Comparison of ENCODE assay signal across 7 cellular contexts in genomic region chr17:16398270-16399267, GRCh38. TPM values are rescaled to one million over a fixed set of nuclear protein-coding genes. Genes with fewer than 3 reads are reported as not detected.
DNase-seq lines count a peak whose midpoint lies in the region; ATAC-seq and TF ChIP-seq lines count a peak whose summit lies in the region.

No MANE protein-coding gene starts in this region.

- H3K23ac ChIP-seq in mesendoderm (ENCODE audit: low read length), result no peak overlapping the region

- H3K79me1 ChIP-seq in mesendoderm (ENCODE audit: low read length), result no peaks in the 10 kb centered on the region

- peaks cover 3% of the 10 kb centered on the region for H3K4me1 ChIP-seq in mesendoderm (ENCODE audit: control insufficient read depth, low read depth, low read length)
- peaks cover 0 to 11% of the 10 kb centered on the region in 2 donors for H3K4me1 ChIP-seq in ascending aorta

- TF ChIP-seq CTCF in Calu3 (IDR thresholded peaks at IDR 0.05; ENCODE audit: unreplicated experiment), result no peak
- TF ChIP-seq CTCF in ascending aorta (IDR thresholded peaks at IDR 0.05), result no peak
- no peak for TF ChIP-seq CTCF in GM13976 (IDR thresholded peaks at IDR 0.05; ENCODE audit: borderline replicate concordance, control extremely low read depth, extremely low read depth, insufficient read depth, missing control alignments)

- H3K36me3 ChIP-seq in mesendoderm (ENCODE audit: control insufficient read depth, insufficient read depth, low read length) (no peaks in the 10 kb centered on the region), ascending aorta (no peaks in the 10 kb centered on the region)

- H3K27me3 ChIP-seq in mesendoderm (ENCODE audit: insufficient read depth, low read length, poor library complexity) (no peaks in the 10 kb centered on the region), ascending aorta (no peaks in the 10 kb centered on the region)

- no peak overlapping the region for H2BK120ac ChIP-seq in mesendoderm (ENCODE audit: low read depth, low read length)

- H3K4ac ChIP-seq in mesendoderm (ENCODE audit: low read depth, low read length), result no peak overlapping the region

- H3K27ac Mint-ChIP-seq in Calu3 (ENCODE audit: unreplicated experiment), result no peak overlapping the region

- H3K4me3 Mint-ChIP-seq in Calu3 (ENCODE audit: low read depth, unreplicated experiment), result no peak overlapping the region

- no peak overlapping the region for H2AK5ac ChIP-seq in mesendoderm (ENCODE audit: low read length)

- CTCF ChIA-PET in Calu3 (lab: Charles Lee), result no interaction called here

- BruUV-seq in Calu3 (replicated peaks; lab: Mats Ljungman, UMichigan), result no TSS peak

- no peak overlapping the region for H4K8ac ChIP-seq in mesendoderm (ENCODE audit: low read depth, low read length)

- H3K9me3 ChIP-seq in ascending aorta, result no peaks in the 10 kb centered on the region

- WGBS in mesendoderm (ENCODE audit: extremely low coverage, insufficient coverage, low lambda C conversion rate), result no CpG with 5 or more reads among the region's 9 CpGs

- H3K4me3 ChIP-seq in mesendoderm (ENCODE audit: low read length) (no peak overlapping the region), ascending aorta (no peak overlapping the region)

- H3K9ac ChIP-seq in mesendoderm (ENCODE audit: low read length), result no peak overlapping the region

- peak overlapping the region; percentile 5 for H3K56ac ChIP-seq in mesendoderm (ENCODE audit: low read length)

- peak; percentile 89 for DNase-seq in SHP77 treated with DMSO at 0.1 percent for 48 hours (lab: John Stamatoyannopoulos, UW)
- DNase-seq in mesendoderm, result peak; percentile 80
- no peak for DNase-seq in Calu3
- no peak for DNase-seq in ascending aorta (ENCODE audit: low spot score in 2 of 2)
- DNase-seq in GM13976 (ENCODE audit: low spot score), result no peak

- H3K4me1 Mint-ChIP-seq in Calu3 (ENCODE audit: low read depth, unreplicated experiment), result peaks cover 8% of the 10 kb centered on the region

- ATAC-seq in GM18870 (IDR thresholded peaks at IDR 0.05; ENCODE audit: unreplicated experiment), result peak; percentile 70
- ATAC-seq in HG02588 (IDR thresholded peaks at IDR 0.05; ENCODE audit: unreplicated experiment), result peak; percentile 51

- H3K18ac ChIP-seq in mesendoderm (ENCODE audit: low read length), result no peak overlapping the region

- in situ Hi-C loops in GM13976 (cut with MboI; ENCODE audit: low sequenced_read_pairs, unreplicated experiment), result no loop called here

- H3K27ac ChIP-seq in mesendoderm (ENCODE audit: low read depth, low read length) (peak overlapping the region; percentile 36), ascending aorta (no peak overlapping the region)

- H4K5ac ChIP-seq in mesendoderm (ENCODE audit: low read length), result no peak overlapping the region

- H3K27me3 Mint-ChIP-seq in Calu3 (ENCODE audit: unreplicated experiment), result no peaks in the 10 kb centered on the region

- H3K36me3 Mint-ChIP-seq in Calu3 (ENCODE audit: insufficient read depth, unreplicated experiment), result no peaks in the 10 kb centered on the region

- no peak overlapping the region for H2BK15ac ChIP-seq in mesendoderm (replicated peaks; ENCODE audit: low read depth)

- no peak overlapping the region for H3K4me2 ChIP-seq in mesendoderm (ENCODE audit: low read length)

- no peak overlapping the region for H2BK5ac ChIP-seq in mesendoderm (ENCODE audit: low read length)

- intact Hi-C loops in Calu3 (cut with micrococcal nuclease; ENCODE audit: unreplicated experiment), result no loop called here
- intact Hi-C loops in ascending aorta (cut with DNase I), result no loop called here

- no peaks in the 10 kb centered on the region for H3K79me2 ChIP-seq in mesendoderm (ENCODE audit: control insufficient read depth, insufficient read depth, low read length)

- H3K9me3 Mint-ChIP-seq in Calu3 (ENCODE audit: low read depth, unreplicated experiment), result no peaks in the 10 kb centered on the region

RNA-seq across cellular contexts. Expression of gene TRPV2, which starts 16.8 kb away (rescaled TPM):
- 1.3 TPM for polyA plus RNA-seq in mesendoderm (2013, experiment 1 of 2)
- polyA plus RNA-seq in mesendoderm (2013, experiment 2 of 2), result 1.9 TPM
- total RNA-seq in Calu3 (2022) (0.87 and 1.0 TPM in 2 replicates), ascending aorta (26.1 TPM)

RNA-seq across cellular contexts. Expression of gene UBB, which starts 17.7 kb away (rescaled TPM):
- 2,431 TPM for polyA plus RNA-seq in mesendoderm (2013, experiment 1 of 2)
- polyA plus RNA-seq in mesendoderm (2013, experiment 2 of 2), result 2,399 TPM
- total RNA-seq in Calu3 (2022) (973 and 1,004 TPM in 2 replicates), ascending aorta (615 TPM)

RNA-seq across cellular contexts. Expression of gene CENPV, which starts 45.3 kb away (rescaled TPM):
- polyA plus RNA-seq in mesendoderm (2013, experiment 1 of 2), result 319 TPM
- 316 TPM for polyA plus RNA-seq in mesendoderm (2013, experiment 2 of 2)
- total RNA-seq in Calu3 (2022) (49.9 and 58.0 TPM in 2 replicates), ascending aorta (37.6 TPM)

Comparison
In these comparisons a context has a peak if more than half of its experiments do, and no peak if none do; other contexts are left out.
1. DNase-seq: peak in SHP77 treated with DMSO at 0.1 percent for 48 hours (single experiment) and mesendoderm (single experiment); none in Calu3 (single experiment), ascending aorta (0 of 2) and GM13976 (single experiment).
2. RNA of gene TRPV2, which starts 16.8 kb away (total RNA-seq): 26.1 TPM in ascending aorta (single experiment); 0.87 to 1.0 TPM in Calu3; every median in the first group is over 10 times any median in the second.